Comparison of ENCODE assay signal across 26 cellular contexts in the genomic region with DNA sequence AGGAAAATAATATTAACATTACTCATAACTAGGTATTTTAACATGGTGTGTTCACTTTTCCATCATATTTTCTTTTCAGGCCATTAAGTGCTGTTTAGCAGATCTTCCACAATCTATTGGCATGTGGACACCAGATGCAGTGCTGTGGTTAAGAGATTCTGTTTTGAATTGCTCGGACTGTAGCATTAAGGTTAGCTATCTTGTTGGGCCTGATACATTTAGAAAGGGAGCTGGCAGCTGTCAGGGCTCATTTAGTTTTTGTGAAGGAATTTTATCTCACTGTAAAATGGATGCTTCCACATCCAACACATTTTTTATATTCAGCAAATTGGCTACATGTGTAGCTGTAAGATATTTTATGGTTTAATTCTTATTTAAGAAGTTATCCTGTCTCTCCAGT.
"Had no signal": no experiment of that assay in that cellular context is flagged by ENCODE, and none has a peak within 500 bp of the region (broad histone marks: within the 10 kb centered on the region; RNA-seq: fewer than 3 reads in every experiment).

No MANE protein-coding gene starts in this region.

- ATAC-seq: esophagus mucosa; gastrocnemius medialis; naive thymus-derived CD4-positive, alpha-beta T cell; stimulated activated effector memory CD8-positive, alpha-beta T cell treated with anti-CD3 and anti-CD28 coated beads, Interleukin-12 subunit alpha, Interleukin-12 subunit beta, amount 100 ng/mL, for 72 hours had no signal

- H3K9me3 ChIP-seq: adrenal gland, gastrocnemius medialis, ovary, right lobe of liver, thoracic aorta, uterus had no signal

- H3K4me1 ChIP-seq: uterus had no signal

- H3K36me3 ChIP-seq: adrenal gland, cardiac muscle cell, ovary, uterus had no signal

- H3K27ac ChIP-seq: cardiac muscle cell, gastrocnemius medialis, ovary, uterus had no signal

- H3K4me3 ChIP-seq: adrenal gland, cardiac muscle cell, gastrocnemius medialis, ovary, right lobe of liver, thoracic aorta, uterus had no signal

- FAIRE-seq: small intestine, TTC549 had no signal

- H3K27me3 ChIP-seq: adrenal gland, cardiac muscle cell, gastrocnemius medialis, ovary, right lobe of liver, uterus had no signal

- DNase-seq: activated CD4-positive, alpha-beta memory T cell treated with anti-CD3 and anti-CD28 coated beads for 36 hours; activated CD4-positive, alpha-beta T cell treated with anti-CD3 and anti-CD28 coated beads for 4 hours; activated CD8-positive, alpha-beta memory T cell treated with anti-CD3 and anti-CD28 coated beads, Interleukin-2, amount 50 U/mL, for 4 hours; activated effector memory CD4-positive, alpha-beta T cell treated with anti-CD3 and anti-CD28 coated beads, Interleukin-2, amount 50 U/mL, for 16 hours; activated naive CD4-positive, alpha-beta T cell treated with anti-CD3 and anti-CD28 coated beads for 36 hours; activated naive CD8-positive, alpha-beta T cell treated with anti-CD3 and anti-CD28 coated beads for 36 hours; activated T-cell treated with anti-CD3 and anti-CD28 coated beads, Interleukin-2, amount 50 U/mL, for 1 hour; adrenal gland; aorta; cortex of kidney; gastrocnemius medialis; glutamatergic neuron; islet precursor cell; mammary epithelial cell; naive thymus-derived CD4-positive, alpha-beta T cell; ovary; right lobe of liver; small intestine; stimulated activated CD4-positive, alpha-beta T cell treated with anti-CD3 and anti-CD28 coated beads, Interleukin-4, amount 100 ng/mL, for 24 hours; T-helper 9 cell; uterus had no signal
